ENCODE assay signal across 8 cellular contexts in the genomic region with DNA sequence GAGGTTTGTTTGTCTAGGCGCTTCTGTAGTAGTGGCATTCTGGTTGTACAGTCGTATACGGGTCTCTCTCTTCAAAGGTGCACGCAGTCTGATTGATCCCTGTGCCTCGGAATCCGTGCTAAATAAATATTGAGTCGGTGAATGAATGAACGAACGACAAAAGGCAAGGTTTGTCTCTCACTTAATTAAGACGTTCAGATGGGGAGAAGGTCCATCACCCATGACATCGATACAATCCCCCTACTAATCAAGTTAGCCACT. TPM values are rescaled to one million over a fixed set of nuclear protein-coding genes. Genes with fewer than 3 reads are reported as not detected.
A peak's percentile ranks its signal among the peaks of the same experiment; 100 is the strongest.
DNase-seq lines count a peak whose midpoint lies in the region; TF ChIP-seq lines count a peak whose summit lies in the region.

No MANE protein-coding gene starts in this region.

- CTCF ChIA-PET in Caco-2 (lab: Charles Lee): no interaction called here

- H3K36me3 ChIP-seq in Caco-2 (ENCODE audit: control insufficient read depth, insufficient read depth, low read length) (no peaks in the 10 kb centered on the region), kidney epithelial cell (ENCODE audit: control insufficient read depth, insufficient read depth, low read length) (no peaks in the 10 kb centered on the region)

- TF ChIP-seq CTCF in Caco-2 (IDR thresholded peaks at IDR 0.05; ENCODE audit: insufficient read depth in 1 of 2, low read depth in 1 of 2, low read length in 1 of 2, severe bottlenecking in 1 of 2, unreplicated experiment in 1 of 2) (no peak), HFFc6 (IDR thresholded peaks at IDR 0.05) (no peak), kidney epithelial cell (IDR thresholded peaks at IDR 0.05; ENCODE audit: insufficient read depth, low read length, poor library complexity, severe bottlenecking) (no peak), type B pancreatic cell (conservative IDR thresholded peaks at IDR 0.05) (no peak)

- BruUV-seq in Caco-2 (replicated peaks; lab: Mats Ljungman, UMichigan): no TSS peak

- no peaks in the 10 kb centered on the region for H3K9me3 ChIP-seq in Caco-2

- H3K27me3 ChIP-seq in Caco-2 (replicated peaks; ENCODE audit: control insufficient read depth, insufficient read depth, low read length): no peaks in the 10 kb centered on the region
- H3K27me3 ChIP-seq in kidney epithelial cell (ENCODE audit: control insufficient read depth, insufficient read depth, low read length): no peaks in the 10 kb centered on the region

- POLR2A ChIA-PET in Caco-2 (lab: Charles Lee): no interaction called here

- H3K36me3 Mint-ChIP-seq in Caco-2 (ENCODE audit: insufficient read depth, unreplicated experiment) (peaks cover 20% of the 10 kb centered on the region), HFFc6 (ENCODE audit: low read depth) (no peaks in the 10 kb centered on the region), type B pancreatic cell (no peaks in the 10 kb centered on the region)
- H3K36me3 Mint-ChIP-seq in activated T-helper 1 cell treated with anti-CD3 and anti-CD28 coated beads, Interleukin-12 subunit alpha, Interleukin-12 subunit beta, Interleukin-2, Interleukin-4 antibody, amounts not matched to agents 30 ng/mL and 10 ng/mL and 1 ng/mL, durations not matched to agents 14 hours and 24 hours and 36 hours (ENCODE audit: low read depth): no peaks in the 10 kb centered on the region

- H3K27ac Mint-ChIP-seq in Caco-2 (ENCODE audit: unreplicated experiment) (peak overlapping the region; percentile 60), HFFc6 (peak overlapping the region; percentile 65), type B pancreatic cell (peak overlapping the region; percentile 88)
- peak overlapping the region; percentile 92 for H3K27ac Mint-ChIP-seq in activated T-helper 1 cell treated with anti-CD3 and anti-CD28 coated beads, Interleukin-12 subunit alpha, Interleukin-12 subunit beta, Interleukin-2, Interleukin-4 antibody, amounts not matched to agents 30 ng/mL and 10 ng/mL and 1 ng/mL, durations not matched to agents 14 hours and 24 hours and 36 hours

- intact Hi-C loops in Caco-2 (cut with micrococcal nuclease; ENCODE audit: unreplicated experiment): loop anchor here (5.0 kb wide), 2 partner anchors 43 to 227 kb away; no protein-coding TSS in a partner anchor
- intact Hi-C loops in activated T-helper 1 cell treated with anti-CD3 and anti-CD28 coated beads, Interleukin-12 subunit alpha, Interleukin-12 subunit beta, Interleukin-2, Interleukin-4 antibody, amounts not matched to agents 30 ng/mL and 10 ng/mL and 1 ng/mL, durations not matched to agents 14 hours and 24 hours and 36 hours (cut with micrococcal nuclease): loop anchor here (1.0 to 10.0 kb wide), 3 partner anchors 20 to 1668 kb away; a partner anchor contains a TSS

- no peaks in the 10 kb centered on the region for H3K9me3 Mint-ChIP-seq in Caco-2 (ENCODE audit: unreplicated experiment)
- H3K9me3 Mint-ChIP-seq in HFFc6: no peaks in the 10 kb centered on the region
- no peaks in the 10 kb centered on the region for H3K9me3 Mint-ChIP-seq in activated T-helper 1 cell treated with anti-CD3 and anti-CD28 coated beads, Interleukin-12 subunit alpha, Interleukin-12 subunit beta, Interleukin-2, Interleukin-4 antibody, amounts not matched to agents 30 ng/mL and 10 ng/mL and 1 ng/mL, durations not matched to agents 14 hours and 24 hours and 36 hours
- H3K9me3 Mint-ChIP-seq in type B pancreatic cell: no peaks in the 10 kb centered on the region

- H3K4me3 ChIP-seq in Caco-2 (ENCODE audit: low read depth, low read length) (peak overlapping the region; percentile 58), kidney epithelial cell (ENCODE audit: low read depth, low read length) (peak overlapping the region; percentile 75)

- H3K27me3 Mint-ChIP-seq in Caco-2 (ENCODE audit: insufficient read depth, unreplicated experiment): no peaks in the 10 kb centered on the region
- H3K27me3 Mint-ChIP-seq in HFFc6 (ENCODE audit: insufficient read depth): peaks cover 2% of the 10 kb centered on the region; the same call in 1 of the 2 replicates
- peaks cover 4% of the 10 kb centered on the region for H3K27me3 Mint-ChIP-seq in activated T-helper 1 cell treated with anti-CD3 and anti-CD28 coated beads, Interleukin-12 subunit alpha, Interleukin-12 subunit beta, Interleukin-2, Interleukin-4 antibody, amounts not matched to agents 30 ng/mL and 10 ng/mL and 1 ng/mL, durations not matched to agents 14 hours and 24 hours and 36 hours (ENCODE audit: insufficient read depth)
- H3K27me3 Mint-ChIP-seq in type B pancreatic cell: peaks cover 7% of the 10 kb centered on the region

- DNase-seq in Caco-2: no peak
- DNase-seq in HFFc6: no peak
- DNase-seq in activated T-helper 1 cell treated with anti-CD3 and anti-CD28 coated beads, Interleukin-12 subunit alpha, Interleukin-12 subunit beta, Interleukin-2, Interleukin-4 antibody, amounts not matched to agents 30 ng/mL and 10 ng/mL and 1 ng/mL, durations not matched to agents 14 hours and 24 hours and 36 hours (ENCODE audit: low spot score): no peak
- no peak for DNase-seq in kidney epithelial cell (ENCODE audit: low read depth)
- no peak for DNase-seq in type B pancreatic cell (ENCODE audit: extremely low spot score, unreplicated experiment)
- DNase-seq in cortex of kidney (lab: John Stamatoyannopoulos, UW): no peak
- no peak for DNase-seq in superior temporal gyrus (ENCODE audit: extremely low spot score)
- no peak for DNase-seq in NK-92 (lab: John Stamatoyannopoulos, UW; ENCODE audit: unreplicated experiment)

- H3K4me1 Mint-ChIP-seq in Caco-2 (ENCODE audit: low read depth, unreplicated experiment) (peaks cover 25% of the 10 kb centered on the region), HFFc6 (ENCODE audit: low read depth) (peaks cover 54% of the 10 kb centered on the region), type B pancreatic cell (ENCODE audit: unreplicated experiment) (peaks cover 13% of the 10 kb centered on the region)
- peaks cover 17% of the 10 kb centered on the region for H3K4me1 Mint-ChIP-seq in activated T-helper 1 cell treated with anti-CD3 and anti-CD28 coated beads, Interleukin-12 subunit alpha, Interleukin-12 subunit beta, Interleukin-2, Interleukin-4 antibody, amounts not matched to agents 30 ng/mL and 10 ng/mL and 1 ng/mL, durations not matched to agents 14 hours and 24 hours and 36 hours (ENCODE audit: low read depth)

- H3K4me1 ChIP-seq in Caco-2: peaks cover 32% of the 10 kb centered on the region

- H3K4me3 Mint-ChIP-seq in Caco-2 (ENCODE audit: unreplicated experiment) (peak overlapping the region; percentile 94), HFFc6 (peak overlapping the region; percentile 90), type B pancreatic cell (peak overlapping the region; percentile 96)
- H3K4me3 Mint-ChIP-seq in activated T-helper 1 cell treated with anti-CD3 and anti-CD28 coated beads, Interleukin-12 subunit alpha, Interleukin-12 subunit beta, Interleukin-2, Interleukin-4 antibody, amounts not matched to agents 30 ng/mL and 10 ng/mL and 1 ng/mL, durations not matched to agents 14 hours and 24 hours and 36 hours: peak overlapping the region; percentile 87

RNA-seq across cellular contexts. Expression of a gene that starts 0.5 kb away (rescaled TPM):
- total RNA-seq in Caco-2 (2022) (12.3 and 12.6 TPM in 2 replicates), kidney epithelial cell (11.4 and 13.1 TPM in 2 replicates), type B pancreatic cell (ENCODE audit: low replicate concordance) (11.9 and 15.2 TPM in 2 replicates)
- 10 to 100 TPM in 5 of 6 experiments, 1 to 10 TPM in 1; 8.7 to 15.3 (median 10.7) TPM for total RNA-seq in HFFc6 (2021; fragmentation: NEBNext Ultra II Directional; extraction: Animal tissue kit (Norgen Biotek cat#: 25700))
- total RNA-seq in activated T-helper 1 cell treated with anti-CD3 and anti-CD28 coated beads, Interleukin-12 subunit alpha, Interleukin-12 subunit beta, Interleukin-2, Interleukin-4 antibody, amounts not matched to agents 30 ng/mL and 10 ng/mL and 1 ng/mL, durations not matched to agents 14 hours and 24 hours and 36 hours: 7.4 and 9.2 TPM in 2 replicates
